In genomic region chr2:62685986-62686625, GRCh38 we compare ENCODE assay signal across 13 cellular contexts.
"Had no signal": no experiment of that assay in that cellular context is flagged by ENCODE, and none has a peak within 500 bp of the region (broad histone marks: within the 10 kb centered on the region; RNA-seq: fewer than 3 reads in every experiment).

No MANE protein-coding gene starts in this region.

- H3K27me3 ChIP-seq: body of pancreas, hepatocyte, sigmoid colon had no signal

- H3K36me3 ChIP-seq: left ventricle myocardium inferior, sigmoid colon had no signal

- H3K9me3 ChIP-seq: body of pancreas, left ventricle myocardium inferior, sigmoid colon had no signal

- H2AFZ ChIP-seq: hepatocyte had no signal

- H3K27ac ChIP-seq: body of pancreas, hepatocyte, left ventricle myocardium inferior, sigmoid colon had no signal

- H3K4me2 ChIP-seq: hepatocyte had no signal

- H3K4me3 ChIP-seq: body of pancreas, hepatocyte, left ventricle myocardium inferior, sigmoid colon had no signal

- H3K4me1 ChIP-seq: body of pancreas, left ventricle myocardium inferior, sigmoid colon had no signal

- H3K79me2 ChIP-seq: hepatocyte had no signal

- DNase-seq: activated CD4-positive, alpha-beta T cell treated with anti-CD3 and anti-CD28 coated beads for 48 hours; activated CD8-positive, alpha-beta memory T cell treated with anti-CD3 and anti-CD28 coated beads, Interleukin-2, amount 50 U/mL, for 4 hours; activated CD8-positive, alpha-beta T cell treated with anti-CD3 and anti-CD28 coated beads, Interleukin-2, amount 10 ng/mL, durations not matched to agents 7 days and 5 days; activated naive CD8-positive, alpha-beta T cell treated with anti-CD3 and anti-CD28 coated beads for 36 hours; amygdala; body of pancreas; caudate nucleus; islet precursor cell; left ventricle myocardium inferior; mesenchymal stem cell; sigmoid colon; T-helper 2 cell had no signal
